ENCODE assay signal across 10 cellular contexts in the genomic region with DNA sequence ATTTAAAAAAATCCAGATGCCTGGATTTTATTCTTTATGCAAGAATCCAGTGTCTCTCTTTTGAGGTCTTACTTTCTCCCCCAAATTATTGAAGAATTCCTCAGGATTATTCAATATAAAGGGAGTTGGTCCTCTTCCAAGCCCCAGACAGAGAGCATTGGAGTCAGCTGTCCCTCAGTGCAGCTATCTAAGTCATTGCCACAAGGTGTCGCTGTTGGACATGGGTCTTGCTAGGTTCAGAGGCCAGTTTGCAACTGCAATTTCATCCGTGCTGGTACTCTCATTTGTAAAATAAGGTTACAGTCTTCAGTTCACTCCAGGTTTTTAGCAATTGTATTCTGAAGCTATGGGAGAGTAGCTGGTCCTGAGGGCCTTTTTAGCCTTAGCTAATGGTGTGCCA. TPM values are rescaled to one million over a fixed set of nuclear protein-coding genes. Genes with fewer than 3 reads are reported as not detected.
DNase-seq lines count a peak whose midpoint lies in the region; ATAC-seq and TF ChIP-seq lines count a peak whose summit lies in the region.
"Had no signal": no experiment of that assay in that cellular context is flagged by ENCODE, and none has a peak within 500 bp of the region (broad histone marks: within the 10 kb centered on the region; RNA-seq: fewer than 3 reads in every experiment).

No MANE protein-coding gene starts in this region.

- peaks cover 28% of the 10 kb centered on the region for H3K27me3 Mint-ChIP-seq in activated T-helper 2 cell treated with anti-CD3 and anti-CD28 coated beads, Interferon-gamma antibody, Interleukin-2, Interleukin-4, amounts not matched to agents 10 μg/mL and 5 μg/mL and 100 μg/mL, durations not matched to agents 14 hours and 24 hours and 36 hours (ENCODE audit: low read depth)

- no peaks in the 10 kb centered on the region for H4K20me1 ChIP-seq in HCT116 (ENCODE audit: insufficient read depth)

- no peak overlapping the region for H3K4me3 ChIP-seq in HCT116 (replicated peaks in 1 of 2; ENCODE audit: low read depth in 1 of 2, low read length in 2 of 2)

- POLR2A ChIA-PET in HCT116 (lab: Charles Lee): no interaction called here

- TF ChIP-seq RAD21 in HCT116 (IDR thresholded peaks at IDR 0.05; ENCODE audit: low read depth): peak; percentile 62

- H3K36me3 Mint-ChIP-seq in activated T-helper 2 cell treated with anti-CD3 and anti-CD28 coated beads, Interferon-gamma antibody, Interleukin-2, Interleukin-4, amounts not matched to agents 10 μg/mL and 5 μg/mL and 100 μg/mL, durations not matched to agents 14 hours and 24 hours and 36 hours (ENCODE audit: low read depth): no peaks in the 10 kb centered on the region

- TF ChIP-seq POLR2A in HCT116 (IDR thresholded peaks at IDR 0.05; ENCODE audit: borderline replicate concordance, extremely low read depth, insufficient read depth, insufficient read length): no peak

- RAD21 ChIA-PET in HCT116 (lab: Charles Lee; ENCODE audit: low non-redundant PET in 1 of 2, low total read pairs in 2 of 2, uncharacterized antibody in 2 of 2, unreplicated experiment in 2 of 2): no interaction called here

- peaks cover 5 to 6% of the 10 kb centered on the region in 2 experiments; a peak in 2 of 4 replicates for H3K9me3 ChIP-seq in HCT116 (ENCODE audit: control insufficient read depth in 1 of 2, insufficient read depth in 1 of 2, low read depth in 1 of 2, low read length in 2 of 2)

- H3K4me1 Mint-ChIP-seq in activated T-helper 2 cell treated with anti-CD3 and anti-CD28 coated beads, Interferon-gamma antibody, Interleukin-2, Interleukin-4, amounts not matched to agents 10 μg/mL and 5 μg/mL and 100 μg/mL, durations not matched to agents 14 hours and 24 hours and 36 hours (ENCODE audit: low read depth): peaks cover 4% of the 10 kb centered on the region
- H3K4me1 Mint-ChIP-seq: central memory CD8-positive, alpha-beta T cell had no signal

- CTCF ChIA-PET in HCT116 (lab: Charles Lee): interaction anchor here (0.6 to 4.8 kb wide), 9 partner anchors 8 to 374 kb away, joined by 3 to 52 read pairs (median 12); no protein-coding TSS in a partner anchor

- H3K36me3 ChIP-seq in HCT116 (ENCODE audit: control insufficient read depth in 1 of 2, insufficient read depth in 2 of 2, low read length in 2 of 2): no peaks in the 10 kb centered on the region

- H3K27ac Mint-ChIP-seq in activated T-helper 2 cell treated with anti-CD3 and anti-CD28 coated beads, Interferon-gamma antibody, Interleukin-2, Interleukin-4, amounts not matched to agents 10 μg/mL and 5 μg/mL and 100 μg/mL, durations not matched to agents 14 hours and 24 hours and 36 hours: no peak overlapping the region
- H3K27ac Mint-ChIP-seq: stimulated activated naive CD8-positive, alpha-beta T cell treated with anti-CD3 and anti-CD28 coated beads, Interleukin-15, Interleukin-2, amounts not matched to agents 100 ng/mL and 50 ng/mL, for 24 hours had no signal

- peak; percentile 56 to 88 (median 78); a peak in 5 of 6 replicates for TF ChIP-seq CTCF in HCT116 (IDR thresholded peaks at IDR 0.05 in 2 of 3, conservative IDR thresholded peaks at IDR 0.05 in 1 of 3; ENCODE audit: borderline replicate concordance in 1 of 3, insufficient read depth in 1 of 3, low read depth in 2 of 3, low read length in 2 of 3)

- ATAC-seq in HCT116 (peak; percentile 81), GM19328 (IDR thresholded peaks at IDR 0.05; ENCODE audit: unreplicated experiment) (no peak)
- ATAC-seq in stimulated activated naive CD8-positive, alpha-beta T cell treated with anti-CD3 and anti-CD28 coated beads, Interleukin-15, Interleukin-2, amounts not matched to agents 100 U/mL and 50 U/mL, for 24 hours: peak; percentile 52

- no peaks in the 10 kb centered on the region for H3K27me3 ChIP-seq in HCT116 (ENCODE audit: insufficient read depth, low read length)

- no peak overlapping the region for H3K4me2 ChIP-seq in HCT116 (ENCODE audit: low read length)

- BruUV-seq in HCT116 (replicated peaks; lab: Mats Ljungman, UMichigan): no TSS peak

- H3K4me3 Mint-ChIP-seq in activated T-helper 2 cell treated with anti-CD3 and anti-CD28 coated beads, Interferon-gamma antibody, Interleukin-2, Interleukin-4, amounts not matched to agents 10 μg/mL and 5 μg/mL and 100 μg/mL, durations not matched to agents 14 hours and 24 hours and 36 hours (ENCODE audit: low read depth): no peak overlapping the region
- H3K4me3 Mint-ChIP-seq: central memory CD8-positive, alpha-beta T cell; stimulated activated naive CD8-positive, alpha-beta T cell treated with anti-CD3 and anti-CD28 coated beads, Interleukin-15, Interleukin-2, amounts not matched to agents 100 ng/mL and 50 ng/mL, for 24 hours had no signal

- DNase-seq in SIG-M5 treated with dmso at 0.1 percent for 504 hours (lab: John Stamatoyannopoulos, UW; ENCODE audit: unreplicated experiment): peak; percentile 29
- DNase-seq in SIG-M5 (lab: John Stamatoyannopoulos, UW): no peak
- peak; percentile 83 for DNase-seq in HCT116 (ENCODE audit: low read depth, low spot score)
- peak; percentile 48 for DNase-seq in NCI-H2171 treated with DMSO at 0.1 percent for 48 hours (lab: John Stamatoyannopoulos, UW)
- DNase-seq in activated T-helper 2 cell treated with anti-CD3 and anti-CD28 coated beads, Interferon-gamma antibody, Interleukin-2, Interleukin-4, amounts not matched to agents 10 μg/mL and 5 μg/mL and 100 μg/mL, durations not matched to agents 14 hours and 24 hours and 36 hours (ENCODE audit: low spot score): peak; percentile 27
- DNase-seq in inferior parietal cortex (ENCODE audit: extremely low spot score): peak; percentile 42
- DNase-seq in stimulated activated naive CD8-positive, alpha-beta T cell treated with anti-CD3 and anti-CD28 coated beads, Interleukin-15, Interleukin-2, amounts not matched to agents 100 U/mL and 50 U/mL, for 24 hours: peak; percentile 51

- H2AFZ ChIP-seq in HCT116 (ENCODE audit: low read depth, low read length, poor library complexity, severe bottlenecking): no peak overlapping the region

- H3K9ac ChIP-seq in HCT116 (ENCODE audit: low read length): no peak overlapping the region

- no peaks in the 10 kb centered on the region for H3K9me2 ChIP-seq in HCT116 (ENCODE audit: insufficient read depth)

- intact Hi-C loops in HCT116 (cut with micrococcal nuclease): no loop called here
- intact Hi-C loops in activated T-helper 2 cell treated with anti-CD3 and anti-CD28 coated beads, Interferon-gamma antibody, Interleukin-2, Interleukin-4, amounts not matched to agents 10 μg/mL and 5 μg/mL and 100 μg/mL, durations not matched to agents 14 hours and 24 hours and 36 hours (cut with micrococcal nuclease): no loop called here

- peaks cover 0 to 7% of the 10 kb centered on the region in 2 experiments; a peak in 2 of 4 replicates for H3K4me1 ChIP-seq in HCT116 (ENCODE audit: control insufficient read depth in 1 of 2, insufficient read depth in 2 of 2, low read length in 2 of 2)

- H3K27ac ChIP-seq in HCT116 (ENCODE audit: low read depth, low read length): no peak overlapping the region

- no peaks in the 10 kb centered on the region for H3K79me2 ChIP-seq in HCT116 (ENCODE audit: insufficient read depth, low read length)

- peaks cover 23% of the 10 kb centered on the region for H3K9me3 Mint-ChIP-seq in activated T-helper 2 cell treated with anti-CD3 and anti-CD28 coated beads, Interferon-gamma antibody, Interleukin-2, Interleukin-4, amounts not matched to agents 10 μg/mL and 5 μg/mL and 100 μg/mL, durations not matched to agents 14 hours and 24 hours and 36 hours
- H3K9me3 Mint-ChIP-seq: central memory CD8-positive, alpha-beta T cell had no signal

TF ChIP-seq in HCT116, 20 proteins besides CTCF, POLR2A, EP300 and RAD21:
- TF ChIP-seq CBX3 (IDR thresholded peaks at IDR 0.05; ENCODE audit: low read depth): peak; percentile 90
- no peak for TF ChIP-seq SP1 (IDR thresholded peaks at IDR 0.05; ENCODE audit: low read depth)
- TF ChIP-seq EZH2 (IDR thresholded peaks at IDR 0.05): no peak

RNA-seq across cellular contexts. Expression of gene CCN2, which starts 27.8 kb away (rescaled TPM):
- total RNA-seq in HCT116 (2021; ENCODE audit: unreplicated experiment): 3.1 TPM
- 3.7 and 4.7 TPM in 2 replicates for polyA plus RNA-seq in HCT116 (2012)
- total RNA-seq in activated T-helper 2 cell treated with anti-CD3 and anti-CD28 coated beads, Interferon-gamma antibody, Interleukin-2, Interleukin-4, amounts not matched to agents 10 μg/mL and 5 μg/mL and 100 μg/mL, durations not matched to agents 14 hours and 24 hours and 36 hours: not detected in 2 replicates
